Comparison of ENCODE assay signal across 8 cellular contexts in the genomic region with DNA sequence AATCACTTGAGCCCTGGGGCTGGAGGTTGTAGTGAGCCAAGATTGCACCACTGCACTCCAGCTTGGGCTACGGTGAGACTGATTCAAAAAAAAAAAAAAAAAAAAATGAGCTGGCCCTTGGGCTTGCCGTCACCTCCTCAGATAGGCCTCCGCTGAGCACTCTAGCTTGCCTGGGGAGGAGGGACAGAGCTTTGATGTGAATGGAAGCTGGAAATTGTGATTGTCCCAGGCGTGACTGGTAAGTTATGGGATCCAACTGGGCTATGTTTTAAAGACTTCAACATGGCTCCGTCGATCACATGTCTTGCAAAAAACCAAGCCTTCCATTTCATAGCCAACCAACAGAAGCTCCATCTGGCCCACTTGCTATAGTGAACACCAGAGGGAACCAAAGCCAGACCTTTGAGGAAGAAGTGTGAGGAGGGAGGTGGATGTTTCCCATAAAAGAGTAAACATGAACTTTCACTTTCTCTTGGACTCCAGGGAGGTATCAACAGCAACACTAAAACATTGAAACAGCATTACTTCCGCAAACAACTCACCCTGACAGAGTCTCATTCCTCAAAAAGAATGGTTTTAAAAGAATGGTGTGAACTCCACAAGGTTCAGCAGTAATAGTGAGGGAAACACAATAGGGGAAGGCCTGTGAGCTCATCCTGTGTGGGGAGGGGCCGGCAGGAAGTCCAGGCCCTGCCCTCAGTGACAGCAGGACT. TPM values are rescaled to one million over a fixed set of nuclear protein-coding genes. Genes with fewer than 3 reads are reported as not detected.
DNase-seq lines count a peak whose midpoint lies in the region; FAIRE-seq and TF ChIP-seq lines count a peak whose summit lies in the region.

No MANE protein-coding gene starts in this region.

- TF ChIP-seq POLR2A in H54 (IDR thresholded peaks at IDR 0.05; ENCODE audit: low read depth, low read length): 0 out of 2 replicates have a peak, but pooled peaks have one; percentile 6

- no peaks in the 10 kb centered on the region for H4K20me1 ChIP-seq in MM.1S (ENCODE audit: insufficient read depth, low read length)

- peak overlapping the region; percentile 99 for H4K8ac ChIP-seq in mesenchymal stem cell (ENCODE audit: low read length)

- intact Hi-C loops in posterior cingulate gyrus (cut with DNase I): no loop called here

- WGBS in mesenchymal stem cell: 49% methylated on average over 7 of the region's 8 CpGs

- H3K36me3 ChIP-seq in MM.1S (replicated peaks; ENCODE audit: insufficient read depth, low read length) (no peaks in the 10 kb centered on the region), bronchial epithelial cell (ENCODE audit: control insufficient read depth, insufficient read depth, low read length) (no peaks in the 10 kb centered on the region), mesenchymal stem cell (ENCODE audit: control insufficient read depth in 1 of 2, insufficient read depth in 2 of 2, low read depth in 1 of 2, low read length in 2 of 2) (no peaks in the 10 kb centered on the region)

- peak; percentile 19; the same call in 1 of the 2 replicates for TF ChIP-seq CTCF in MM.1S (IDR thresholded peaks at IDR 0.05; ENCODE audit: low read length)
- peak; percentile 13 for TF ChIP-seq CTCF in bronchial epithelial cell (IDR thresholded peaks at IDR 0.05; ENCODE audit: insufficient read depth, low read length, severe bottlenecking)

- H3K79me1 ChIP-seq in mesenchymal stem cell (replicated peaks; ENCODE audit: low read length, poor library complexity, severe bottlenecking): no peaks in the 10 kb centered on the region

- H4K91ac ChIP-seq in mesenchymal stem cell (ENCODE audit: low read length): peak overlapping the region; percentile 92

- H3K27ac ChIP-seq in MM.1S (ENCODE audit: low read length) (no peak overlapping the region), mesenchymal stem cell (ENCODE audit: low read length, poor library complexity, severe bottlenecking) (peak overlapping the region; percentile 93)

- no peaks in the 10 kb centered on the region for H3K27me3 ChIP-seq in MM.1S (replicated peaks; ENCODE audit: insufficient read depth, low read length)
- H3K27me3 ChIP-seq in bronchial epithelial cell (ENCODE audit: control insufficient read depth, insufficient read depth, low read length): no peaks in the 10 kb centered on the region
- no peaks in the 10 kb centered on the region for H3K27me3 ChIP-seq in mesenchymal stem cell (ENCODE audit: control insufficient read depth in 1 of 2, insufficient read depth in 1 of 2, low read length in 2 of 2)

- H3K4me3 ChIP-seq in MM.1S (ENCODE audit: low read length) (no peak overlapping the region), bronchial epithelial cell (ENCODE audit: low read depth, low read length) (no peak overlapping the region), mesenchymal stem cell (ENCODE audit: insufficient read depth in 1 of 2, low read depth in 1 of 2, low read length in 2 of 2) (no peak overlapping the region)

- H2BK120ac ChIP-seq in mesenchymal stem cell (ENCODE audit: low read depth, low read length): no peak overlapping the region

- peak overlapping the region; percentile 91 for H2BK5ac ChIP-seq in mesenchymal stem cell (ENCODE audit: low read depth, low read length, poor library complexity, severe bottlenecking)

- H3K9ac ChIP-seq in MM.1S (ENCODE audit: low read length) (no peak overlapping the region), mesenchymal stem cell (ENCODE audit: low read length) (peak overlapping the region; percentile 6)

- no peaks in the 10 kb centered on the region for H3F3A ChIP-seq in MM.1S (ENCODE audit: insufficient read depth, low read length)

- H3K9me3 ChIP-seq in MM.1S (replicated peaks; ENCODE audit: insufficient read depth, low read length) (no peaks in the 10 kb centered on the region), mesenchymal stem cell (ENCODE audit: control insufficient read depth, low read length) (peaks cover 7% of the 10 kb centered on the region)

- H2AFZ ChIP-seq in MM.1S (ENCODE audit: low read length) (peak overlapping the region; percentile 36; the same call in 1 of the 2 replicates), mesenchymal stem cell (ENCODE audit: low read depth, low read length) (peak overlapping the region; percentile 89)

- H3K4me1 ChIP-seq in MM.1S (ENCODE audit: low read length) (0 out of 2 replicates have a peak, but pooled peaks cover 5% of the 10 kb centered on the region), mesenchymal stem cell (ENCODE audit: control insufficient read depth, insufficient read depth, low read depth, low read length) (peaks cover 21% of the 10 kb centered on the region)

- no peak for DNase-seq in T-helper 1 cell
- peak; percentile 23 for DNase-seq in H54 (ENCODE audit: insufficient read length, low spot score)
- DNase-seq in MM.1S: peak; percentile 19
- DNase-seq in bronchial epithelial cell (ENCODE audit: low read depth): peak; percentile 26
- peak; percentile 91 for DNase-seq in mesenchymal stem cell
- DNase-seq in NCI-H1105 treated with DMSO at 0.1 percent for 48 hours (lab: John Stamatoyannopoulos, UW): no peak
- no peak for DNase-seq in posterior cingulate gyrus

- peaks cover 14% of the 10 kb centered on the region for H3K9me3 Mint-ChIP-seq in T-helper 1 cell treated with Interleukin-12 subunit alpha and Interleukin-12 subunit beta and Interleukin-4 antibody, amounts not matched to agents 30 μg/mL and 1 μg/mL, for 36 hours

- no peak overlapping the region for H3K4me3 Mint-ChIP-seq in T-helper 1 cell treated with Interleukin-12 subunit alpha and Interleukin-12 subunit beta and Interleukin-4 antibody, amounts not matched to agents 30 μg/mL and 1 μg/mL, for 36 hours

- no peak for FAIRE-seq in H54 (lab: Jason Lieb, UNC)
- no peak for FAIRE-seq in bronchial epithelial cell (lab: Jason Lieb, UNC)

- H3K23ac ChIP-seq in mesenchymal stem cell (ENCODE audit: low read length in 2 of 2): no peak overlapping the region

- H3K14ac ChIP-seq in mesenchymal stem cell (ENCODE audit: low read length in 2 of 2): no peak overlapping the region

- peak overlapping the region; percentile 63 to 90 for H3K4ac ChIP-seq in mesenchymal stem cell (ENCODE audit: low read depth in 1 of 2, low read length in 2 of 2)

- no peaks in the 10 kb centered on the region for H3K9me2 ChIP-seq in MM.1S (replicated peaks; ENCODE audit: insufficient read depth, low read length)

- H3K79me2 ChIP-seq in MM.1S (ENCODE audit: low read length): no peaks in the 10 kb centered on the region

- H3K4me1 Mint-ChIP-seq in T-helper 1 cell treated with Interleukin-12 subunit alpha and Interleukin-12 subunit beta and Interleukin-4 antibody, amounts not matched to agents 30 μg/mL and 1 μg/mL, for 36 hours (ENCODE audit: low read depth): peaks cover 10% of the 10 kb centered on the region

- H3K18ac ChIP-seq in mesenchymal stem cell (ENCODE audit: low read depth in 1 of 2, low read length in 2 of 2): peak overlapping the region; percentile 88 to 94

- peak overlapping the region; percentile 29 for H2AK5ac ChIP-seq in mesenchymal stem cell (ENCODE audit: low read length, severe bottlenecking)

- H3K4me2 ChIP-seq in MM.1S (ENCODE audit: low read depth, low read length): no peak overlapping the region
- H3K4me2 ChIP-seq in mesenchymal stem cell (ENCODE audit: low read length, poor library complexity, severe bottlenecking): peak overlapping the region; percentile 10

- H2BK15ac ChIP-seq in mesenchymal stem cell (ENCODE audit: low read depth, poor library complexity, severe bottlenecking): no peak overlapping the region

- peak overlapping the region; percentile 49 for H3K27ac Mint-ChIP-seq in T-helper 1 cell treated with Interleukin-12 subunit alpha and Interleukin-12 subunit beta and Interleukin-4 antibody, amounts not matched to agents 30 μg/mL and 1 μg/mL, for 36 hours

- peaks cover 3% of the 10 kb centered on the region for H3K36me3 Mint-ChIP-seq in T-helper 1 cell treated with Interleukin-12 subunit alpha and Interleukin-12 subunit beta and Interleukin-4 antibody, amounts not matched to agents 30 μg/mL and 1 μg/mL, for 36 hours (ENCODE audit: low read depth)

- H2BK12ac ChIP-seq in mesenchymal stem cell (ENCODE audit: low read length in 2 of 2): peak overlapping the region; percentile 69 to 95

- no peaks in the 10 kb centered on the region for H3K27me3 Mint-ChIP-seq in T-helper 1 cell treated with Interleukin-12 subunit alpha and Interleukin-12 subunit beta and Interleukin-4 antibody, amounts not matched to agents 30 μg/mL and 1 μg/mL, for 36 hours (ENCODE audit: low read depth)

RNA-seq across cellular contexts. Expression of a gene that starts 59.3 kb away (rescaled TPM):
- 0.26 TPM in 2 replicates for total RNA-seq in bronchial epithelial cell
- 1.8 TPM for polyA plus RNA-seq in mesenchymal stem cell (2013, experiment 1 of 2)
- polyA plus RNA-seq in mesenchymal stem cell (2013, experiment 2 of 2): 1.7 TPM

Comparison
In these comparisons a context has a peak if more than half of its experiments do, and no peak if none do; other contexts are left out.
1. DNase-seq: peak in H54 (single experiment), MM.1S (single experiment), bronchial epithelial cell (single experiment) and mesenchymal stem cell (single experiment); none in T-helper 1 cell (0 of 5), NCI-H1105 treated with DMSO at 0.1 percent for 48 hours (single experiment) and posterior cingulate gyrus (0 of 10).